Comparison of ENCODE assay signal across 26 cellular contexts in genomic region chr21:29834617-29835016, GRCh38.
"Had no signal": no experiment of that assay in that cellular context is flagged by ENCODE, and none has a peak within 500 bp of the region (broad histone marks: within the 10 kb centered on the region; RNA-seq: fewer than 3 reads in every experiment).

No MANE protein-coding gene starts in this region.

- DNase-seq: left colon; left lung; lower lobe of right lung; mammary epithelial cell; mesenchymal stem cell; naive thymus-derived CD8-positive, alpha-beta T cell; nucleus accumbens; right lobe of liver; stimulated activated CD4-positive, alpha-beta T cell treated with anti-CD3 and anti-CD28 coated beads, Interleukin-12 subunit alpha, Interleukin-12 subunit beta, amount 100 ng/mL, for 4 hours; stimulated activated CD4-positive, alpha-beta T cell treated with anti-CD3 and anti-CD28 coated beads, Interleukin-15, amount 100 ng/mL, for 24 hours; stimulated activated CD4-positive, alpha-beta T cell treated with anti-CD3 and anti-CD28 coated beads, Interleukin-2, amount 100 ng/mL, for 24 hours; stimulated activated CD4-positive, alpha-beta T cell treated with anti-CD3 and anti-CD28 coated beads, Interleukin-4, amount 100 ng/mL, for 1 hour; stimulated activated naive B cell treated with anti-CD40 and anti-IgM and Interleukin-4, amounts not matched to agents 10 μg/mL and 1 μg/mL and 100 μg/mL, for 72 hours; stimulated activated naive CD8-positive, alpha-beta T cell treated with anti-CD3 and anti-CD28 coated beads, Interleukin-15, Interleukin-2, amounts not matched to agents 100 U/mL and 50 U/mL, for 24 hours; stomach; testis; thyroid gland; transverse colon; upper lobe of left lung had no signal

- H3K27ac ChIP-seq: left lung, lower lobe of right lung, parathyroid adenoma, right atrium auricular region, right lobe of liver, stomach, testis, thyroid gland, transverse colon, upper lobe of left lung, vagina had no signal

- ATAC-seq: left colon; left lung; lower lobe of right lung; naive thymus-derived CD8-positive, alpha-beta T cell; right lobe of liver; stimulated activated naive B cell treated with anti-CD40 and anti-IgM and Interleukin-4, amounts not matched to agents 10 μg/mL and 1 μg/mL and 100 μg/mL, for 72 hours; stimulated activated naive CD8-positive, alpha-beta T cell treated with anti-CD3 and anti-CD28 coated beads, Interleukin-15, Interleukin-2, amounts not matched to agents 100 U/mL and 50 U/mL, for 24 hours had no signal

- H3K9me3 ChIP-seq: lower lobe of right lung, right atrium auricular region, right lobe of liver, testis, thyroid gland, vagina had no signal

- H3K4me1 Mint-ChIP-seq: naive thymus-derived CD8-positive, alpha-beta T cell; nephron; neural crest cell; stimulated activated naive B cell treated with anti-CD40 and anti-IgM and Interleukin-4, amounts not matched to agents 10 μg/mL and 1 μg/mL and 100 μg/mL, for 72 hours had no signal

- H3K4me3 ChIP-seq: left lung, lower lobe of right lung, right atrium auricular region, right lobe of liver, stomach, testis, thyroid gland, transverse colon, upper lobe of left lung, vagina had no signal

- H3K4me1 ChIP-seq: left lung, lower lobe of right lung, parathyroid adenoma, right atrium auricular region, right lobe of liver, stomach, testis, thyroid gland, transverse colon, upper lobe of left lung, vagina had no signal

- H3K27ac Mint-ChIP-seq: naive thymus-derived CD8-positive, alpha-beta T cell; nephron; progenitor cell of endocrine pancreas; stimulated activated naive B cell treated with anti-CD40 and anti-IgM and Interleukin-4, amounts not matched to agents 10 μg/mL and 1 μg/mL and 100 μg/mL, for 72 hours had no signal

- H3K27me3 ChIP-seq: left lung, right atrium auricular region, right lobe of liver, stomach, testis, thyroid gland, transverse colon, upper lobe of left lung, vagina had no signal

- H3K36me3 ChIP-seq: left lung, lower lobe of right lung, right atrium auricular region, right lobe of liver, stomach, thyroid gland, transverse colon, upper lobe of left lung, vagina had no signal

- FAIRE-seq: keratinocyte had no signal

- H3K4me3 Mint-ChIP-seq: naive thymus-derived CD8-positive, alpha-beta T cell; nephron; neural crest cell; stimulated activated naive B cell treated with anti-CD40 and anti-IgM and Interleukin-4, amounts not matched to agents 10 μg/mL and 1 μg/mL and 100 μg/mL, for 72 hours had no signal

- H3K27me3 Mint-ChIP-seq: progenitor cell of endocrine pancreas had no signal
